Comparison of ENCODE assay signal across 8 cellular contexts in the genomic region with DNA sequence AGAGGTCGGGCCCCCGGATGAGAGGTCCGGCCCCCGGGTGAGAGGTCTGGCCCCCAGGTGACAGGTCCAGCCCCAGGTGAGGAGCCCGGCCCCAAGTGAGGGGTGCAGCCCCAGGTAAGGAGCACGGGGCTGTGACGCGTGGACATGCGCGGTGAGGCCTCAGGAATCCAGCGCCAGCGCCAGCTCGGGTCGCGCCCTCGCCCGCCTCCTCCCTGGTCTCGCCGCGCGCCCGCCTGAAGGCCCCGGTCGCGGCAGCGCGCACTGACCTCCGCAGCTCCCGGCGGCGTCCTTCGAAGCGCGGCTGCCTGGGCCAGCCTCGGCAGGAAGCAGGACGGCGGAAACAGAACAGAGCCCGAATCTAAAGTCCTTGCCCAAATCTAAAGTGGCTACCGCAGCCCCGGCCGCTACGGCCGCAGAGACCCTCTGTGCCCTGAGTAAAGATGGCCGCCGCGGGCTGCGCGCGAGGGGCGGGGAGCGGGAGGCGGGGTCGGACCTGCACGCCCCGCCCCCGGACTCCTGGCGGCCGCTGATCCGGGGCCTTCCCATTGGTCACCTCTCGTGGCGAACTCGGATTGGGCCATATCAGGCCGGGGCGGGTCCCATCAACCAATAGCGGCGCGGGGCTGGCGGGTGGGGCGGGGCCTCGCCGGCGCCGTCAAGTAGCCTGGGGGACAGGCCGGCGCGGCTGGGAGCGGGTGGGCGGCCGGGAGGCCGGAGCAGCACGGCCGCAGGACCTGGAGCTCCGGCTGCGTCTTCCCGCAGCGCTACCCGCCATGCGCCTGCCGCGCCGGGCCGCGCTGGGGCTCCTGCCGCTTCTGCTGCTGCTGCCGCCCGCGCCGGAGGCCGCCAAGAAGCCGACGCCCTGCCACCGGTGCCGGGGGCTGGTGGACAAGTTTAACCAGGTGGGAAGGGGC.
DNase-seq lines count a peak whose midpoint lies in the region; ATAC-seq, FAIRE-seq and TF ChIP-seq lines count a peak whose summit lies in the region.

A gene (minus strand): TSS at position 442 of the 914 bp plus-strand sequence. CDS start 4,673 bp downstream, outside the sequence.
A gene with protein sequence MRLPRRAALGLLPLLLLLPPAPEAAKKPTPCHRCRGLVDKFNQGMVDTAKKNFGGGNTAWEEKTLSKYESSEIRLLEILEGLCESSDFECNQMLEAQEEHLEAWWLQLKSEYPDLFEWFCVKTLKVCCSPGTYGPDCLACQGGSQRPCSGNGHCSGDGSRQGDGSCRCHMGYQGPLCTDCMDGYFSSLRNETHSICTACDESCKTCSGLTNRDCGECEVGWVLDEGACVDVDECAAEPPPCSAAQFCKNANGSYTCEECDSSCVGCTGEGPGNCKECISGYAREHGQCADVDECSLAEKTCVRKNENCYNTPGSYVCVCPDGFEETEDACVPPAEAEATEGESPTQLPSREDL (plus strand): TSS at position 638 of the 914 bp plus-strand sequence. CDS start 136 bp downstream, at position 774.

- peaks cover 5% of the 10 kb centered on the region for H3K36me3 Mint-ChIP-seq in nephron (ENCODE audit: low read depth)

- peaks cover 3% of the 10 kb centered on the region; the same call in 1 of the 2 replicates for H3K79me2 ChIP-seq in Loucy (ENCODE audit: insufficient read depth, low read length)

- no peaks in the 10 kb centered on the region for H3K9me2 ChIP-seq in Loucy (replicated peaks; ENCODE audit: low read depth, low read length)

- H2AFZ ChIP-seq in Loucy (ENCODE audit: low read length) = peak within 1 kb of the TSS; percentile 87

- H3F3A ChIP-seq in Loucy (ENCODE audit: low read depth) = no peaks in the 10 kb centered on the region

- H4K20me1 ChIP-seq in Loucy (ENCODE audit: insufficient read depth, low read length, poor library complexity, severe bottlenecking) = peaks cover 2% of the 10 kb centered on the region

- peaks cover 7% of the 10 kb centered on the region for H3K4me1 Mint-ChIP-seq in nephron

- H3K9ac ChIP-seq in Loucy (ENCODE audit: low read depth, low read length, poor library complexity, severe bottlenecking) = peak within 1 kb of the TSS; percentile 75

- TF ChIP-seq POLR2A in H54 (IDR thresholded peaks at IDR 0.05; ENCODE audit: low read depth, low read length) = peak; percentile 86

- H3K27ac Mint-ChIP-seq in nephron = peak within 1 kb of the TSS; percentile 63 to 88 (median 82)

- H3K27me3 ChIP-seq in Loucy (ENCODE audit: insufficient read depth, low read length, poor library complexity, severe bottlenecking) = no peaks in the 10 kb centered on the region

- peak; percentile 99 for ATAC-seq in stimulated activated naive CD8-positive, alpha-beta T cell treated with anti-CD3 and anti-CD28 coated beads, Interleukin-15, Interleukin-2, amounts not matched to agents 100 U/mL and 50 U/mL, for 24 hours

- H3K4me2 ChIP-seq in Loucy (ENCODE audit: low read depth, low read length, poor library complexity, severe bottlenecking) = peak within 1 kb of the TSS; percentile 96

- peaks cover 3% of the 10 kb centered on the region for H3K27me3 Mint-ChIP-seq in nephron (ENCODE audit: low read depth)

- peak within 1 kb of the TSS; percentile 78 for H3K4me3 ChIP-seq in Loucy (ENCODE audit: low read length, poor library complexity, severe bottlenecking)
- peak within 1 kb of the TSS; percentile 80 for H3K4me3 ChIP-seq in fibroblast of pulmonary artery (replicated peaks; ENCODE audit: low read depth, low read length)

- H3K9me3 ChIP-seq in Loucy (ENCODE audit: insufficient read depth, low read depth, low read length) = no peaks in the 10 kb centered on the region

- peaks cover 5% of the 10 kb centered on the region for H3K4me1 ChIP-seq in Loucy (ENCODE audit: insufficient read depth, low read length, poor library complexity, severe bottlenecking)

- H3K36me3 ChIP-seq in Loucy (ENCODE audit: insufficient read depth, low read length) = no peaks in the 10 kb centered on the region

- TF ChIP-seq CTCF in Loucy (conservative IDR thresholded peaks at IDR 0.05; ENCODE audit: low read length) (no peak), fibroblast of pulmonary artery (IDR thresholded peaks at IDR 0.05; ENCODE audit: low read length, missing control alignments) (no peak), nephron (IDR thresholded peaks at IDR 0.05; ENCODE audit: unreplicated experiment in 3 of 3) (no peak)

- H3K4me3 Mint-ChIP-seq in nephron = peak within 1 kb of the TSS; percentile 89 to 94 (median 93)

- FAIRE-seq in H54 (lab: Jason Lieb, UNC) = no peak

- DNase-seq in ELR (ENCODE audit: low read depth) = peak; percentile 97
- DNase-seq in H54 (ENCODE audit: insufficient read length, low spot score) = peak; percentile 93
- DNase-seq in SHP77 (lab: John Stamatoyannopoulos, UW) = peak; percentile 96 to 99
- DNase-seq in activated effector memory CD4-positive, alpha-beta T cell treated with Interleukin-2 at 50 U/mL for 16 hours = peak; percentile 94
- peak; percentile 97 for DNase-seq in fibroblast of pulmonary artery (ENCODE audit: low read depth)
- peak; percentile 99 for DNase-seq in stimulated activated naive CD8-positive, alpha-beta T cell treated with anti-CD3 and anti-CD28 coated beads, Interleukin-15, Interleukin-2, amounts not matched to agents 100 U/mL and 50 U/mL, for 24 hours

- no peaks in the 10 kb centered on the region for H3K9me3 Mint-ChIP-seq in nephron

Comparison
In these comparisons a context has a peak if more than half of its experiments do, and no peak if none do; other contexts are left out.
1. Peak in every context shown above with its lines: DNase-seq, ATAC-seq and H3K4me3 ChIP-seq.